Comparison of ENCODE assay signal across 7 cellular contexts in the genomic region with DNA sequence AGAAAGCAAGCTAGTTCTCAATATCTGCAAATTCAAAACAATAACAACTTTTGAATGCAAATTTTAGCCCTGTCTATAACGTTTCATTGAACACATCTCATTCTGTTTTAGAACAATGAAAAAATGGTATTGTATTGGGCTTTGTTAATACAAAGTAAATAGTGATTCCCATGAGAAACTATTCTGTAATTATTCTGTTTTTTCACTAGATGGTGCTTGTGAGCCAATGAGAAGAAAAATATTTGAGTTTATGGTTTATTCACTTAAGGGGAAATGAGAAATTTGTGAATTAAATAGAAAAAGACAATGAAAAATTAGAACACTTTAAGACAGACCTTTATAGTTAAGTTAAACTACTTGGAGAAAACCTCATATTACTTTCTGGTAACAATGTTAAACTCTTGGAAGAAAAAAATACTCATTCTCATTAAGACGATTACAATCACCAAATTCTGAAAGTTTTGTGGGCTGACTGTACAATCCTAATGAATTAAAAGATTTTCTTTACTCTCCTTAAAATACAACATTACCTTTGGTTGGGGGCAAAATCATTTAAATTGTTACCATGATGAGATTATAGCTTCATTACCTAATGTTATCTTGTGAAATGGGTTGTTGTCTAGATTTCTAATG.
A peak's percentile ranks its signal among the peaks of the same experiment; 100 is the strongest.
DNase-seq lines count a peak whose midpoint lies in the region; ATAC-seq, FAIRE-seq and TF ChIP-seq lines count a peak whose summit lies in the region.

No MANE protein-coding gene starts in this region.

- no peak overlapping the region for H3K4me3 ChIP-seq in astrocyte of the spinal cord (ENCODE audit: low read depth, low read length)

- intact Hi-C loops in left colon (cut with DNase I, micrococcal nuclease), result loop anchor here in 1 of 2 donors (10.0 kb wide), 1 partner anchor 1045 kb away; no protein-coding TSS in a partner anchor

- DNase-seq in GM12892 (ENCODE audit: insufficient read length), result no peak
- DNase-seq in NCI-H1105 treated with DMSO at 0.1 percent for 48 hours (lab: John Stamatoyannopoulos, UW), result peak; percentile 51
- peak; percentile 47 for DNase-seq in astrocyte of the spinal cord (ENCODE audit: low read depth, low spot score)
- peak; percentile 14 to 54 for DNase-seq in lung microvascular endothelial cell (ENCODE audit: low read depth in 2 of 2)
- no peak for DNase-seq in occipital lobe (lab: John Stamatoyannopoulos, UW)
- DNase-seq in left colon, result no peak

- TF ChIP-seq CTCF in astrocyte of the spinal cord (IDR thresholded peaks at IDR 0.05; ENCODE audit: low read depth, low read length), result peak; percentile 37

- in situ Hi-C loops in astrocyte of the spinal cord (cut with HindIII; ENCODE audit: low sequenced_read_pairs), result no loop called here

- peak; percentile 88 for FAIRE-seq in GM12892 (lab: Jason Lieb, UNC)

- no peak for TF ChIP-seq POLR2A in GM12892 (IDR thresholded peaks at IDR 0.05; ENCODE audit: low read depth, low read length)

- ATAC-seq in HG02588 (IDR thresholded peaks at IDR 0.05; ENCODE audit: unreplicated experiment) (no peak), left colon (no peak)

Comparison
In these comparisons a context has a peak if more than half of its experiments do, and no peak if none do; other contexts are left out.
1. DNase-seq: peak in NCI-H1105 treated with DMSO at 0.1 percent for 48 hours (single experiment), astrocyte of the spinal cord (single experiment) and lung microvascular endothelial cell (2 of 2); none in GM12892 (single experiment), occipital lobe (single experiment) and left colon (0 of 2).